Comparison of ENCODE assay signal across 1 cellular context in genomic region chr17:46190763-46191162, GRCh38.
TF ChIP-seq lines count a peak whose summit lies in the region.

No MANE protein-coding gene starts in this region.

TF ChIP-seq in HEK293, 187 proteins besides CTCF, POLR2A, EP300 and RAD21 (continued from another document):
- TF ChIP-seq ZNF148 (tag by site-specific recombination; IDR thresholded peaks at IDR 0.05; ENCODE audit: borderline replicate concordance): no peak
